1 cellular context compared by ENCODE assay signal in the genomic region with DNA sequence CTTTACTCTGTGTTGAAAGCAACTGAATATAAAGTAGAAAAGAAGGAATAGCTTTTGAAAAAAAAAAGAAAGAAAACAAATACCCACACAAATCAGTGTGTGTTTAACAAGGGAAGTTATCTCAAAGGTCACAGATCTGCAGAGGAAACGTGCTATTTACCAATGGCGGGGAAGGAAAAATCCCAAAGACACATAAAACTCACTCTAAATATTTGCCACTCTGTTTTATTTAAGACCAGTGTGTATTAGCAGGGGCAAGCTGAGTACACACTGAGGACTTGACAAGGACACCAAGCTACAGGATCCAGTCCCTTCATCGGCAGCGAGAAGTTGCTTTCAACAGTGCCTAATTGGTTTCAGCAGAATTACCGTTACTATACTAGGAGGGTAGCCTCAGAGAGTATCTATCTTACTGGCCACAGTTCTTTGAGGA.
A peak's percentile ranks its signal among the peaks of the same experiment; 100 is the strongest.
TF ChIP-seq lines count a peak whose summit lies in the region.

No MANE protein-coding gene starts in this region.

TF ChIP-seq in HepG2, 621 proteins besides CTCF, POLR2A, EP300 and RAD21 (continued from another document and continues in another):
- no peak for TF ChIP-seq THAP9 (CRISPR knock-in tag; IDR thresholded peaks at IDR 0.05; ENCODE audit: borderline replicate concordance)
- TF ChIP-seq IKZF1 (IDR thresholded peaks at IDR 0.05): no peak
- peak; percentile 29; the same call in 1 of the 2 replicates for TF ChIP-seq KLF6 (CRISPR knock-in tag; IDR thresholded peaks at IDR 0.05)
- TF ChIP-seq MLXIP (CRISPR knock-in tag; IDR thresholded peaks at IDR 0.05; ENCODE audit: borderline replicate concordance): no peak
- TF ChIP-seq, protein P1, sequence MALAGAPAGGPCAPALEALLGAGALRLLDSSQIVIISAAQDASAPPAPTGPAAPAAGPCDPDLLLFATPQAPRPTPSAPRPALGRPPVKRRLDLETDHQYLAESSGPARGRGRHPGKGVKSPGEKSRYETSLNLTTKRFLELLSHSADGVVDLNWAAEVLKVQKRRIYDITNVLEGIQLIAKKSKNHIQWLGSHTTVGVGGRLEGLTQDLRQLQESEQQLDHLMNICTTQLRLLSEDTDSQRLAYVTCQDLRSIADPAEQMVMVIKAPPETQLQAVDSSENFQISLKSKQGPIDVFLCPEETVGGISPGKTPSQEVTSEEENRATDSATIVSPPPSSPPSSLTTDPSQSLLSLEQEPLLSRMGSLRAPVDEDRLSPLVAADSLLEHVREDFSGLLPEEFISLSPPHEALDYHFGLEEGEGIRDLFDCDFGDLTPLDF (CRISPR knock-in tag; IDR thresholded peaks at IDR 0.05): peak; percentile 17; the same call in 1 of the 2 replicates
- TF ChIP-seq, protein P2, sequence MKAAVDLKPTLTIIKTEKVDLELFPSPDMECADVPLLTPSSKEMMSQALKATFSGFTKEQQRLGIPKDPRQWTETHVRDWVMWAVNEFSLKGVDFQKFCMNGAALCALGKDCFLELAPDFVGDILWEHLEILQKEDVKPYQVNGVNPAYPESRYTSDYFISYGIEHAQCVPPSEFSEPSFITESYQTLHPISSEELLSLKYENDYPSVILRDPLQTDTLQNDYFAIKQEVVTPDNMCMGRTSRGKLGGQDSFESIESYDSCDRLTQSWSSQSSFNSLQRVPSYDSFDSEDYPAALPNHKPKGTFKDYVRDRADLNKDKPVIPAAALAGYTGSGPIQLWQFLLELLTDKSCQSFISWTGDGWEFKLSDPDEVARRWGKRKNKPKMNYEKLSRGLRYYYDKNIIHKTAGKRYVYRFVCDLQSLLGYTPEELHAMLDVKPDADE (CRISPR knock-in tag; IDR thresholded peaks at IDR 0.05): no peak
- TF ChIP-seq ZMYM2 (CRISPR knock-in tag; IDR thresholded peaks at IDR 0.05): 0 out of 2 replicates have a peak, but pooled peaks have one; percentile 36
- no peak for TF ChIP-seq ZFP62 (CRISPR knock-in tag; IDR thresholded peaks at IDR 0.05)
- no peak for TF ChIP-seq ZNF143 (CRISPR knock-in tag; IDR thresholded peaks at IDR 0.05)
- TF ChIP-seq ZNF546 (CRISPR knock-in tag; conservative IDR thresholded peaks at IDR 0.05): no peak
- TF ChIP-seq ZNF788 (CRISPR knock-in tag; IDR thresholded peaks at IDR 0.05; ENCODE audit: borderline replicate concordance): no peak; the same call in 1 of the 2 replicates
- TF ChIP-seq JUND (CRISPR knock-in tag; IDR thresholded peaks at IDR 0.05): no peak
- peak; percentile 92 for TF ChIP-seq POGZ (CRISPR knock-in tag; IDR thresholded peaks at IDR 0.05)
- TF ChIP-seq AFF4 (CRISPR knock-in tag; IDR thresholded peaks at IDR 0.05): peak; percentile 96
- TF ChIP-seq FOXO1 (CRISPR knock-in tag; IDR thresholded peaks at IDR 0.05): peak; percentile 97
- no peak for TF ChIP-seq ZNF232 (CRISPR knock-in tag; IDR thresholded peaks at IDR 0.05; ENCODE audit: borderline replicate concordance)
- no peak for TF ChIP-seq PRDM10 (CRISPR knock-in tag; IDR thresholded peaks at IDR 0.05; ENCODE audit: low read depth)
- peak; percentile 93; the same call in 1 of the 2 replicates for TF ChIP-seq TARDBP (CRISPR knock-in tag; IDR thresholded peaks at IDR 0.05)
- peak; percentile 99 for TF ChIP-seq AHDC1 (CRISPR knock-in tag; IDR thresholded peaks at IDR 0.05; ENCODE audit: borderline replicate concordance)
- no peak for TF ChIP-seq ZNF225 (CRISPR knock-in tag; IDR thresholded peaks at IDR 0.05)
- peak; percentile 82; the same call in 1 of the 2 replicates for TF ChIP-seq DRAP1 (CRISPR knock-in tag; IDR thresholded peaks at IDR 0.05)
- TF ChIP-seq ZSCAN21 (CRISPR knock-in tag; IDR thresholded peaks at IDR 0.05; ENCODE audit: borderline replicate concordance): 0 out of 2 replicates have a peak, but pooled peaks have one; percentile 49
- no peak for TF ChIP-seq SUZ12 (IDR thresholded peaks at IDR 0.05; ENCODE audit: low read depth, low read length)
- peak; percentile 57; the same call in 1 of the 2 replicates for TF ChIP-seq SNAPC2 (CRISPR knock-in tag; IDR thresholded peaks at IDR 0.05)
- TF ChIP-seq ZNF672 (CRISPR knock-in tag; IDR thresholded peaks at IDR 0.05): no peak
- no peak for TF ChIP-seq XBP1 (CRISPR knock-in tag; IDR thresholded peaks at IDR 0.05)
- TF ChIP-seq ZBTB8A (CRISPR knock-in tag; IDR thresholded peaks at IDR 0.05; ENCODE audit: borderline replicate concordance, low read depth): no peak
- TF ChIP-seq PHF21A (CRISPR knock-in tag; IDR thresholded peaks at IDR 0.05): peak; percentile 91
- no peak for TF ChIP-seq ZNF619 (CRISPR knock-in tag; IDR thresholded peaks at IDR 0.05)
- TF ChIP-seq SOX5 (CRISPR knock-in tag; IDR thresholded peaks at IDR 0.05; ENCODE audit: borderline replicate concordance): peak; percentile 98
- peak; percentile 42; the same call in 1 of the 2 replicates for TF ChIP-seq MAX (IDR thresholded peaks at IDR 0.05)
- no peak for TF ChIP-seq HCFC1 (IDR thresholded peaks at IDR 0.05; ENCODE audit: low read depth, low read length)
